Comparison of ENCODE assay signal across 11 cellular contexts in the genomic region with DNA sequence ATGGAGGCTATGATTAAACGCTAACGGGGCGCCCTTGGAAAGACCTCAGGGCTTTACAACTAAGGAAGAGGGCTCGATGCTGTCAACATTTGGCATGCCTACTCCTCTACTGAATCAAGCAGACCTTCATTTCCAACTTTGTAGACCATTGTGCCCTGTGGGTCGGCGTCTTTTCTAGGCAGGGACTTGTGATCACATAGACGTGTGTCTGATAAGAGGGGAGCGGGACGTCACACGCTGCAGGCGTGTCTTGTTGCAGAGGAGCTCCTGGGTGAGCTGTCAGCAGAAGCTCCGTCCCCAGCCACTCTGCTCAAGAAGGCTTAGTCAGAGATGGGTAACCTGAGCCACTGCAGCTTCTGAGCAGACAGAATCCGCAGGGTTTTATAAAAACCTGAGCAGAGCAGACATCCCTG. TPM values are rescaled to one million over a fixed set of nuclear protein-coding genes. Genes with fewer than 3 reads are reported as not detected.
DNase-seq lines count a peak whose midpoint lies in the region; ATAC-seq, FAIRE-seq and TF ChIP-seq lines count a peak whose summit lies in the region.
"Had no signal": no experiment of that assay in that cellular context is flagged by ENCODE, and none has a peak within 500 bp of the region (broad histone marks: within the 10 kb centered on the region; RNA-seq: fewer than 3 reads in every experiment).

No MANE protein-coding gene starts in this region.

- peak overlapping the region; percentile 94 for H3K4me2 ChIP-seq in BLaER1
- peak overlapping the region; percentile 99 for H3K4me2 ChIP-seq in astrocyte (ENCODE audit: low read length)

- H3K4me3 Mint-ChIP-seq in astrocyte (ENCODE audit: unreplicated experiment): peak overlapping the region; percentile 71

- H4K20me1 ChIP-seq in BLaER1 (peaks cover 71% of the 10 kb centered on the region), astrocyte (ENCODE audit: insufficient read depth, low read length) (peaks cover 65% of the 10 kb centered on the region)

- no peak overlapping the region for H3K27ac Mint-ChIP-seq in astrocyte (ENCODE audit: unreplicated experiment)
- H3K27ac Mint-ChIP-seq: activated B cell treated with CpG ODN at 0.5 μM for 24 hours had no signal

- H3K4me3 ChIP-seq in BLaER1: no peak overlapping the region
- no peak overlapping the region for H3K4me3 ChIP-seq in astrocyte (ENCODE audit: insufficient read depth, low read depth, low read length)

- H3K27me3 ChIP-seq in BLaER1: no peaks in the 10 kb centered on the region
- no peaks in the 10 kb centered on the region for H3K27me3 ChIP-seq in astrocyte (ENCODE audit: insufficient read depth, low read length)

- TF ChIP-seq CTCF in astrocyte (IDR thresholded peaks at IDR 0.05; ENCODE audit: insufficient read depth, low read depth, low read length): no peak

- H3K9me3 ChIP-seq in BLaER1 (no peaks in the 10 kb centered on the region), astrocyte (ENCODE audit: insufficient read depth, low read depth, low read length) (no peaks in the 10 kb centered on the region)

- no peak for FAIRE-seq in astrocyte (lab: Jason Lieb, UNC)

- H3K79me2 ChIP-seq in astrocyte (ENCODE audit: insufficient read depth, low read length): peaks cover 80% of the 10 kb centered on the region

- H3K4me1 Mint-ChIP-seq in astrocyte (ENCODE audit: low read depth, unreplicated experiment): peaks cover 27% of the 10 kb centered on the region

- H2AFZ ChIP-seq in astrocyte (ENCODE audit: low read depth, low read length): no peak overlapping the region

- H3K9me3 Mint-ChIP-seq in astrocyte (ENCODE audit: unreplicated experiment): no peaks in the 10 kb centered on the region
- H3K9me3 Mint-ChIP-seq: activated B cell treated with CpG ODN at 0.5 μM for 24 hours had no signal

- no peak overlapping the region for H3K27ac ChIP-seq in BLaER1
- no peak overlapping the region for H3K27ac ChIP-seq in astrocyte (ENCODE audit: low read depth, low read length)

- peak overlapping the region; percentile 96; the same call in 1 of the 2 replicates for H3K9ac ChIP-seq in BLaER1
- no peak overlapping the region for H3K9ac ChIP-seq in astrocyte (ENCODE audit: low read length)

- H3K27me3 Mint-ChIP-seq in astrocyte (ENCODE audit: low read depth, unreplicated experiment): no peaks in the 10 kb centered on the region
- H3K27me3 Mint-ChIP-seq: activated B cell treated with CpG ODN at 0.5 μM for 24 hours had no signal

- H3K36me3 ChIP-seq in BLaER1 (peaks cover 45% of the 10 kb centered on the region), astrocyte (ENCODE audit: insufficient read depth, low read length) (no peaks in the 10 kb centered on the region)

- H3K36me3 Mint-ChIP-seq in astrocyte (ENCODE audit: low read depth, unreplicated experiment): no peaks in the 10 kb centered on the region

- peaks cover 76% of the 10 kb centered on the region for H3K4me1 ChIP-seq in BLaER1
- peaks cover 42% of the 10 kb centered on the region for H3K4me1 ChIP-seq in astrocyte (ENCODE audit: insufficient read depth, low read length)

- DNase-seq in NCI-H2107 treated with DMSO at 0.1 percent for 48 hours (lab: John Stamatoyannopoulos, UW; ENCODE audit: unreplicated experiment) (peak; percentile 70), astrocyte (ENCODE audit: low read depth) (peak; percentile 79), inferior parietal cortex (ENCODE audit: extremely low spot score) (peak; percentile 45), NCI-H1105 (lab: John Stamatoyannopoulos, UW) (no peak)
- DNase-seq: activated B cell treated with CpG ODN at 0.5 μM for 24 hours, DMS53, kidney glomerular epithelial cell had no signal

- ATAC-seq in HG02852 (IDR thresholded peaks at IDR 0.05; ENCODE audit: unreplicated experiment) (no peak), GM19328 (IDR thresholded peaks at IDR 0.05; ENCODE audit: unreplicated experiment) (no peak), HG03280 (IDR thresholded peaks at IDR 0.05; ENCODE audit: unreplicated experiment) (no peak)

RNA-seq across cellular contexts. Expression of a gene that starts 2.8 kb away (rescaled TPM):
- total RNA-seq in astrocyte: 85.5 and 92.4 TPM in 2 replicates

RNA-seq across cellular contexts. Expression of a gene that starts 30.7 kb away (rescaled TPM):
- 122 and 143 TPM in 2 replicates for total RNA-seq in astrocyte
